In the genomic region with DNA sequence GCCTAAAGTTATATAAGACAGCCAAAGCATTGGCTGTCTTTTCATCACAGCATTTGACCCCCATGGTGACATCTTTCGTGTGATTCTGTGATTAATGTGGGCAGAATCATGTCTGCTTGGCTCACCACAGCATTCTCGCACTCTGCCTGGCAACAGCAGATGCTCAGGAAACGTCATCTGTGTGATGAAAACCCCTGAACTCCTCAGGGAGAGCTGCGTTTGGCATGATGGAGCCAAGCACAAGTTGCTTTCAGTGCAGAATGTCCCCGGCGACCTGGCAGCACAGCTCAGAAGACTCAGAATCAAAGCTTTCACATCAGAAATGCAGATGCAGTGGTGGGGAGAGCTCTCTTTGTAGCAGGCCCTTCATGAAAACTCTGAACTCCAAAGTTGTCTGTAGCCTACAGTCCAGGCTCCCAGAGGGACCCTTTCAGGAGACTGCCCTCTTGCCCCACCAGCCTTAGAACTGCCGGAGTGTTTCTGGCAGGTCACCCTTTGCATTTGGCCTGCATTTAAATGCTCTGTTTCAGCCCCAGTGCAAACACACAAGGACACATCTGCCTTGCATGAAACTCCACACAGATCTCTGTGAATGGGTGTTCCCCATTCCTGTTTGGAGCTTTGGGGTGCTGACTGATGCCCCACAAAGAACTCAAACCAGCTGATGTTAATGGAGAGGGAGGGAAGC, we compare ENCODE assay signal across 9 cellular contexts.
DNase-seq lines count a peak whose midpoint lies in the region; ATAC-seq and TF ChIP-seq lines count a peak whose summit lies in the region.
"Had no signal": no experiment of that assay in that cellular context is flagged by ENCODE, and none has a peak within 500 bp of the region (broad histone marks: within the 10 kb centered on the region; RNA-seq: fewer than 3 reads in every experiment).

No MANE protein-coding gene starts in this region.

- intact Hi-C loops in ascending aorta (cut with DNase I) = loop anchor here (2.0 kb wide), 1 partner anchor 22 kb away; no protein-coding TSS in a partner anchor
- intact Hi-C loops in activated T-helper 2 cell treated with anti-CD3 and anti-CD28 coated beads, Interferon-gamma antibody, Interleukin-2, Interleukin-4, amounts not matched to agents 10 μg/mL and 5 μg/mL and 100 μg/mL, durations not matched to agents 14 hours and 24 hours and 36 hours (cut with micrococcal nuclease) = no loop called here

- ATAC-seq in HG02588 (IDR thresholded peaks at IDR 0.05; ENCODE audit: unreplicated experiment) (peak; percentile 81), HG03139 (IDR thresholded peaks at IDR 0.05; ENCODE audit: unreplicated experiment) (no peak)

- peaks cover 30% of the 10 kb centered on the region for H3K4me1 Mint-ChIP-seq in activated T-helper 2 cell treated with anti-CD3 and anti-CD28 coated beads, Interferon-gamma antibody, Interleukin-2, Interleukin-4, amounts not matched to agents 10 μg/mL and 5 μg/mL and 100 μg/mL, durations not matched to agents 14 hours and 24 hours and 36 hours (ENCODE audit: low read depth)

- peak overlapping the region; percentile 13 for H2AFZ ChIP-seq in osteoblast (ENCODE audit: low read length)

- peak overlapping the region; percentile 15 for H3K4me2 ChIP-seq in osteoblast (ENCODE audit: insufficient read depth, low read length)

- no peak overlapping the region for H3K4me3 Mint-ChIP-seq in activated T-helper 2 cell treated with anti-CD3 and anti-CD28 coated beads, Interferon-gamma antibody, Interleukin-2, Interleukin-4, amounts not matched to agents 10 μg/mL and 5 μg/mL and 100 μg/mL, durations not matched to agents 14 hours and 24 hours and 36 hours (ENCODE audit: low read depth)

- peaks cover 6% of the 10 kb centered on the region for H3K36me3 Mint-ChIP-seq in activated T-helper 2 cell treated with anti-CD3 and anti-CD28 coated beads, Interferon-gamma antibody, Interleukin-2, Interleukin-4, amounts not matched to agents 10 μg/mL and 5 μg/mL and 100 μg/mL, durations not matched to agents 14 hours and 24 hours and 36 hours (ENCODE audit: low read depth)

- in situ Hi-C loops in GM13977 (cut with MboI; ENCODE audit: low pct_unique_long_range_greater_than_20kb, low sequenced_read_pairs, unreplicated experiment) = no loop called here

- H3K4me1 ChIP-seq in ascending aorta (peaks cover 16 to 19% of the 10 kb centered on the region in 2 donors), osteoblast (ENCODE audit: insufficient read depth, low read length) (peaks cover 10% of the 10 kb centered on the region)

- H3K4me3 ChIP-seq in ascending aorta = no peak overlapping the region
- H3K4me3 ChIP-seq in osteoblast (ENCODE audit: insufficient read depth, low read length) = no peak overlapping the region
- H3K4me3 ChIP-seq: SJSA1 had no signal

- H3K9me3 ChIP-seq in ascending aorta (no peaks in the 10 kb centered on the region), osteoblast (ENCODE audit: low read depth, low read length) (no peaks in the 10 kb centered on the region)
- H3K9me3 ChIP-seq: SJSA1 had no signal

- H3K27ac ChIP-seq in ascending aorta (peak overlapping the region; percentile 76 to 82), osteoblast (ENCODE audit: low read depth, low read length) (peak overlapping the region; percentile 1)
- H3K27ac ChIP-seq: SJSA1 had no signal

- H4K20me1 ChIP-seq in osteoblast (ENCODE audit: insufficient read depth, low read length) = no peaks in the 10 kb centered on the region

- DNase-seq in GM13977 (ENCODE audit: low spot score) (peak; percentile 43), ascending aorta (ENCODE audit: low spot score in 2 of 2) (peak; percentile 32 to 89), osteoblast (ENCODE audit: insufficient read length, low spot score, missing footprints) (peak; percentile 91), cortex of kidney (lab: John Stamatoyannopoulos, UW) (no peak)
- DNase-seq in activated T-helper 2 cell treated with anti-CD3 and anti-CD28 coated beads, Interferon-gamma antibody, Interleukin-2, Interleukin-4, amounts not matched to agents 10 μg/mL and 5 μg/mL and 100 μg/mL, durations not matched to agents 14 hours and 24 hours and 36 hours (ENCODE audit: low spot score) = no peak
- no peak for DNase-seq in activated CD4-positive, CD25-positive, alpha-beta regulatory T cell treated with anti-CD3 and anti-CD28 coated beads, Interleukin-2, amount 50 U/mL, for 72 hours

- no peaks in the 10 kb centered on the region for H3K79me2 ChIP-seq in osteoblast (ENCODE audit: insufficient read depth, low read length)

- H3K27me3 Mint-ChIP-seq in activated T-helper 2 cell treated with anti-CD3 and anti-CD28 coated beads, Interferon-gamma antibody, Interleukin-2, Interleukin-4, amounts not matched to agents 10 μg/mL and 5 μg/mL and 100 μg/mL, durations not matched to agents 14 hours and 24 hours and 36 hours (ENCODE audit: low read depth) = peaks cover 2% of the 10 kb centered on the region

- H3K27me3 ChIP-seq in ascending aorta = no peaks in the 10 kb centered on the region
- H3K27me3 ChIP-seq in osteoblast (ENCODE audit: insufficient read depth, low read length) = no peaks in the 10 kb centered on the region
- H3K27me3 ChIP-seq: SJSA1 had no signal

- no peak for TF ChIP-seq CTCF in GM13977 (IDR thresholded peaks at IDR 0.05; ENCODE audit: extremely low read depth, insufficient read depth, missing control alignments)
- no peak for TF ChIP-seq CTCF in ascending aorta (IDR thresholded peaks at IDR 0.05)
- TF ChIP-seq CTCF in osteoblast (IDR thresholded peaks at IDR 0.05; ENCODE audit: extremely low read depth, low read depth, low read length) = no peak

- H3K27ac Mint-ChIP-seq in activated T-helper 2 cell treated with anti-CD3 and anti-CD28 coated beads, Interferon-gamma antibody, Interleukin-2, Interleukin-4, amounts not matched to agents 10 μg/mL and 5 μg/mL and 100 μg/mL, durations not matched to agents 14 hours and 24 hours and 36 hours = no peak overlapping the region

- H3K9me3 Mint-ChIP-seq in activated T-helper 2 cell treated with anti-CD3 and anti-CD28 coated beads, Interferon-gamma antibody, Interleukin-2, Interleukin-4, amounts not matched to agents 10 μg/mL and 5 μg/mL and 100 μg/mL, durations not matched to agents 14 hours and 24 hours and 36 hours = peaks cover 13% of the 10 kb centered on the region

- no peaks in the 10 kb centered on the region for H3K36me3 ChIP-seq in ascending aorta
- no peaks in the 10 kb centered on the region for H3K36me3 ChIP-seq in osteoblast (ENCODE audit: insufficient read depth, low read length)

Comparison
In these comparisons a context has a peak if more than half of its experiments do, and no peak if none do; other contexts are left out.
1. DNase-seq: peak in GM13977 (single experiment), ascending aorta (2 of 2) and osteoblast (single experiment); none in activated T-helper 2 cell treated with anti-CD3 and anti-CD28 coated beads, Interferon-gamma antibody, Interleukin-2, Interleukin-4, amounts not matched to agents 10 μg/mL and 5 μg/mL and 100 μg/mL, durations not matched to agents 14 hours and 24 hours and 36 hours (single experiment), cortex of kidney (single experiment) and activated CD4-positive, CD25-positive, alpha-beta regulatory T cell treated with anti-CD3 and anti-CD28 coated beads, Interleukin-2, amount 50 U/mL, for 72 hours (single experiment).